1 cellular context compared by ENCODE assay signal in the genomic region with DNA sequence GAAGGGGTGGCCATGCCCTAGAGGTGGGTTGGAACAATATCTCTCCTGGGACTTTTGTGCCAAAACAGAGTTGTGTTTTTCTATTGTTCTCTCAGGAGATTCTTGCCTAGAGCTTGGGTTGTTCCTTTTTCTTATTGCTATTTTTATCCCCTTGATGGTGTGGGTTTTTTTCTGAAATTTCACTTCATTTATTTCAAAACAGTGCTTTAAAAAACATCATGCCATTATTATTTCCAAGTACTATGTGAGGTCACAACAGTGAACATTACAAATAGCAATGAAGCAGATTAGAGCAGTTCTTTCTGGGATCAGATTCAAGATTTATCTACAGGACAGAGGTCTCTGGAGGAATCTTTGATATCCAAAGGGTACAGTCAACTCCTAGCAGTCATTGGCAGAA.
TF ChIP-seq lines count a peak whose summit lies in the region.

No MANE protein-coding gene starts in this region.

TF ChIP-seq in IMR-90, 13 proteins besides CTCF, POLR2A, EP300 and RAD21:
- TF ChIP-seq CEBPB (IDR thresholded peaks at IDR 0.05; ENCODE audit: low read depth, low read length) (no peak), MAZ (IDR thresholded peaks at IDR 0.05; ENCODE audit: borderline replicate concordance, low read depth, low read length) (no peak), MXI1 (IDR thresholded peaks at IDR 0.05; ENCODE audit: borderline replicate concordance, low read depth, low read length) (no peak), BHLHE40 (IDR thresholded peaks at IDR 0.05; ENCODE audit: low read depth, low read length) (no peak), NFE2L2 (IDR thresholded peaks at IDR 0.05; ENCODE audit: low read depth, low read length) (no peak), RCOR1 (IDR thresholded peaks at IDR 0.05; ENCODE audit: insufficient replicate concordance, low read length) (no peak), SMC3 (IDR thresholded peaks at IDR 0.05; ENCODE audit: low read depth, low read length) (no peak), CHD1 (IDR thresholded peaks at IDR 0.05; ENCODE audit: low read depth, low read length) (no peak), USF2 (IDR thresholded peaks at IDR 0.05; ENCODE audit: low read depth, low read length) (no peak), RFX5 (IDR thresholded peaks at IDR 0.05; ENCODE audit: low read depth, low read length) (no peak), MAFK (IDR thresholded peaks at IDR 0.05; ENCODE audit: low read depth, low read length) (no peak), FOS (IDR thresholded peaks at IDR 0.05; ENCODE audit: low read depth, low read length) (no peak)
- TF ChIP-seq, protein P1, sequence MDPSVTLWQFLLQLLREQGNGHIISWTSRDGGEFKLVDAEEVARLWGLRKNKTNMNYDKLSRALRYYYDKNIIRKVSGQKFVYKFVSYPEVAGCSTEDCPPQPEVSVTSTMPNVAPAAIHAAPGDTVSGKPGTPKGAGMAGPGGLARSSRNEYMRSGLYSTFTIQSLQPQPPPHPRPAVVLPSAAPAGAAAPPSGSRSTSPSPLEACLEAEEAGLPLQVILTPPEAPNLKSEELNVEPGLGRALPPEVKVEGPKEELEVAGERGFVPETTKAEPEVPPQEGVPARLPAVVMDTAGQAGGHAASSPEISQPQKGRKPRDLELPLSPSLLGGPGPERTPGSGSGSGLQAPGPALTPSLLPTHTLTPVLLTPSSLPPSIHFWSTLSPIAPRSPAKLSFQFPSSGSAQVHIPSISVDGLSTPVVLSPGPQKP (IDR thresholded peaks at IDR 0.05; ENCODE audit: borderline replicate concordance, low read depth, low read length), result no peak
TF ChIP-seq in IMR-90: peak in this region for 0.
